In genomic region chr4:4959344-4960074, GRCh38 we compare ENCODE assay signal across 1 cellular context.
TF ChIP-seq lines count a peak whose summit lies in the region.
"Not testable (repeated sequence)": the region's sequence is repeated elsewhere in the genome, so short reads cannot be mapped to it uniquely, and the experiment has no call there.

No MANE protein-coding gene starts in this region.

TF ChIP-seq in K562, 482 proteins besides CTCF, POLR2A, EP300 and RAD21 (continued from another document):
- not testable (repeated sequence) for TF ChIP-seq PBX2 (CRISPR knock-in tag; IDR thresholded peaks at IDR 0.05; ENCODE audit: low read depth); MYC (IDR thresholded peaks at IDR 0.05; ENCODE audit: low read depth, low read length)
- TF ChIP-seq PBX2 (tag; conservative IDR thresholded peaks at IDR 0.05; ENCODE audit: low read depth) (0 out of 2 replicates have a peak, but pooled peaks have one; percentile 12), NFRKB (IDR thresholded peaks at IDR 0.05; ENCODE audit: low read depth) (peak; percentile 84), MNT (conservative IDR thresholded peaks at IDR 0.05) (peak; percentile 23 to 49; a peak in 2 of 4 replicates), FOXK2 (conservative IDR thresholded peaks at IDR 0.05 in 1 of 2, IDR thresholded peaks at IDR 0.05 in 1 of 2; ENCODE audit: low read depth in 2 of 2) (0 out of 4 replicates have a peak, but pooled peaks of 1 of the 2 experiments have one; percentile 31), CTBP1 (IDR thresholded peaks at IDR 0.05; ENCODE audit: borderline replicate concordance) (0 out of 2 replicates have a peak, but pooled peaks have one; percentile 15), TAF9B (IDR thresholded peaks at IDR 0.05; ENCODE audit: partially characterized antibody) (peak; percentile 62), NFIC (IDR thresholded peaks at IDR 0.05) (0 out of 2 replicates have a peak, but pooled peaks have one; percentile 16), YY1 (IDR thresholded peaks at IDR 0.05; ENCODE audit: borderline replicate concordance in 1 of 3, control insufficient read depth in 1 of 3, extremely low read depth in 1 of 3, insufficient read depth in 3 of 3, insufficient read length in 1 of 3, insufficient replicate concordance in 2 of 3, low read depth in 1 of 3, low read length in 2 of 3) (peak in 1 of 3 experiments; percentile 79), FOXA3 (CRISPR knock-in tag; conservative IDR thresholded peaks at IDR 0.05 in 1 of 2, IDR thresholded peaks at IDR 0.05 in 1 of 2) (peak in 1 of 2 experiments; percentile 60; a peak in 2 of 4 replicates), PKNOX1 (IDR thresholded peaks at IDR 0.05) (0 out of 2 replicates have a peak, but pooled peaks have one; percentile 40), MYC (CRISPR knock-in tag; IDR thresholded peaks at IDR 0.05; ENCODE audit: borderline replicate concordance, low read depth) (peak; percentile 41; the same call in 1 of the 2 replicates)
TF ChIP-seq in K562: peak in this region for 17; not testable (repeated sequence) for 465.
